1 cellular context compared by ENCODE assay signal in genomic region chr5:140175367-140176027, GRCh38.
TF ChIP-seq lines count a peak whose summit lies in the region.

No MANE protein-coding gene starts in this region.

TF ChIP-seq in K562, 482 proteins besides CTCF, POLR2A, EP300 and RAD21 (continued from another document and continues in another):
- TF ChIP-seq, protein P1, sequence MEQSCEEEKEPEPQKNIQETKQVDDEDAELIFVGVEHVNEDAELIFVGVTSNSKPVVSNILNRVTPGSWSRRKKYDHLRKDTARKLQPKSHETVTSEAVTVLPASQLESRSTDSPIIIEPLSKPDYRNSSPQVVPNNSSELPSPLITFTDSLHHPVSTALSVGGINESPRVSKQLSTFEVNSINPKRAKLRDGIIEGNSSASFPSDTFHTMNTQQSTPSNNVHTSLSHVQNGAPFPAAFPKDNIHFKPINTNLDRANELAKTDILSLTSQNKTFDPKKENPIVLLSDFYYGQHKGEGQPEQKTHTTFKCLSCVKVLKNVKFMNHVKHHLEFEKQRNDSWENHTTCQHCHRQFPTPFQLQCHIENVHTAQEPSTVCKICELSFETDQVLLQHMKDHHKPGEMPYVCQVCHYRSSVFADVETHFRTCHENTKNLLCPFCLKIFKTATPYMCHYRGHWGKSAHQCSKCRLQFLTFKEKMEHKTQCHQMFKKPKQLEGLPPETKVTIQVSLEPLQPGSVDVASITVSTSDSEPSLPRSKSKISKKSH (CRISPR knock-in tag; IDR thresholded peaks at IDR 0.05): no peak
- TF ChIP-seq MAFK (IDR thresholded peaks at IDR 0.05; ENCODE audit: low read length) (no peak), THAP7 (CRISPR knock-in tag; IDR thresholded peaks at IDR 0.05) (no peak), HNRNPL (IDR thresholded peaks at IDR 0.05; ENCODE audit: low read depth, low read length) (0 out of 2 replicates have a peak, but pooled peaks have one; percentile 48), ZBED1 (IDR thresholded peaks at IDR 0.05) (no peak), TARDBP (IDR thresholded peaks at IDR 0.05) (no peak; the same call in 1 of the 2 replicates), SMARCA4 (IDR thresholded peaks at IDR 0.05) (peak; percentile 60), BDP1 (IDR thresholded peaks at IDR 0.05; ENCODE audit: insufficient read depth, insufficient read length) (no peak), NONO (IDR thresholded peaks at IDR 0.05; ENCODE audit: low read depth in 2 of 2, low read length in 1 of 2) (0 out of 4 replicates have a peak, but pooled peaks of 1 of the 2 experiments have one; percentile 17), NR2C2 (CRISPR knock-in tag; IDR thresholded peaks at IDR 0.05) (no peak), NR2C2 (tag; IDR thresholded peaks at IDR 0.05) (peak; percentile 46; the same call in 1 of the 2 replicates), JUNB (CRISPR knock-in tag; conservative IDR thresholded peaks at IDR 0.05) (no peak), NELFE (IDR thresholded peaks at IDR 0.05; ENCODE audit: insufficient read depth, insufficient read length) (no peak), NKRF (IDR thresholded peaks at IDR 0.05; ENCODE audit: borderline replicate concordance) (peak; percentile 79), STAT5A (IDR thresholded peaks at IDR 0.05; ENCODE audit: borderline replicate concordance, low read length) (no peak), ZNF197 (CRISPR knock-in tag; IDR thresholded peaks at IDR 0.05; ENCODE audit: low read depth) (no peak), MAZ (CRISPR knock-in tag; conservative IDR thresholded peaks at IDR 0.05 in 1 of 2, IDR thresholded peaks at IDR 0.05 in 1 of 2) (peak; percentile 68 to 70), CSDE1 (IDR thresholded peaks at IDR 0.05) (no peak), ZNF184 (CRISPR knock-in tag; IDR thresholded peaks at IDR 0.05) (no peak), SMARCA5 (IDR thresholded peaks at IDR 0.05) (peak; percentile 77; the same call in 1 of the 2 replicates), ZBTB1 (CRISPR knock-in tag; IDR thresholded peaks at IDR 0.05; ENCODE audit: borderline replicate concordance, low read depth) (no peak; the same call in 1 of the 2 replicates), ATF1 (CRISPR knock-in tag; IDR thresholded peaks at IDR 0.05) (no peak), ATF1 (tag; IDR thresholded peaks at IDR 0.05) (peak; percentile 93; the same call in 1 of the 2 replicates), ZNF707 (CRISPR knock-in tag; conservative IDR thresholded peaks at IDR 0.05) (no peak), BHLHE40 (IDR thresholded peaks at IDR 0.05; ENCODE audit: low read length) (no peak; the same call in 1 of the 2 replicates), GATAD2B (IDR thresholded peaks at IDR 0.05; ENCODE audit: borderline replicate concordance) (no peak), PHF21A (IDR thresholded peaks at IDR 0.05; ENCODE audit: borderline replicate concordance, low read depth) (0 out of 2 replicates have a peak, but pooled peaks have one; percentile 9), ZBTB7A (IDR thresholded peaks at IDR 0.05; ENCODE audit: borderline replicate concordance, control insufficient read depth, low read depth, low read length) (peak; percentile 42), ARID2 (IDR thresholded peaks at IDR 0.05) (no peak), NR3C1 (CRISPR knock-in tag; IDR thresholded peaks at IDR 0.05) (no peak), PHB2 (IDR thresholded peaks at IDR 0.05; ENCODE audit: low read depth) (peak; percentile 45; the same call in 1 of the 2 replicates), E2F3 (CRISPR knock-in tag; IDR thresholded peaks at IDR 0.05) (no peak), KAT8 (IDR thresholded peaks at IDR 0.05; ENCODE audit: low read depth) (no peak), MCM3 (IDR thresholded peaks at IDR 0.05) (no peak), MYC (IDR thresholded peaks at IDR 0.05; ENCODE audit: low read depth, low read length) (0 out of 2 replicates have a peak, but pooled peaks have one; percentile 29), MYC (CRISPR knock-in tag; IDR thresholded peaks at IDR 0.05; ENCODE audit: borderline replicate concordance, low read depth) (0 out of 2 replicates have a peak, but pooled peaks have one; percentile 18), TAF7 (tag; IDR thresholded peaks at IDR 0.05) (no peak), ATF2 (CRISPR knock-in tag; IDR thresholded peaks at IDR 0.05) (0 out of 2 replicates have a peak, but pooled peaks have one; percentile 72), PTBP1 (IDR thresholded peaks at IDR 0.05; ENCODE audit: low read depth, low read length) (no peak), BCOR (IDR thresholded peaks at IDR 0.05) (0 out of 2 replicates have a peak, but pooled peaks have one; percentile 59), ELF1 (tag; IDR thresholded peaks at IDR 0.05) (peak; percentile 68; the same call in 1 of the 2 replicates), PTRF (tag; IDR thresholded peaks at IDR 0.05) (no peak), SFPQ (IDR thresholded peaks at IDR 0.05; ENCODE audit: low read depth, low read length) (no peak), THRAP3 (IDR thresholded peaks at IDR 0.05; ENCODE audit: borderline replicate concordance) (no peak), HMG20A (CRISPR knock-in tag; conservative IDR thresholded peaks at IDR 0.05) (no peak), ZNF75A (CRISPR knock-in tag; IDR thresholded peaks at IDR 0.05) (no peak), CHD2 (IDR thresholded peaks at IDR 0.05; ENCODE audit: low read depth, low read length) (0 out of 2 replicates have a peak, but pooled peaks have one; percentile 34), YBX1 (IDR thresholded peaks at IDR 0.05) (no peak), CBX3 (IDR thresholded peaks at IDR 0.05; ENCODE audit: borderline replicate concordance in 1 of 2, low read length in 2 of 2) (0 out of 3 replicates have a peak, but pooled peaks of 1 of the 2 experiments have one; percentile 16), ZNF165 (CRISPR knock-in tag; IDR thresholded peaks at IDR 0.05; ENCODE audit: borderline replicate concordance) (no peak), GABPB1 (CRISPR knock-in tag; IDR thresholded peaks at IDR 0.05) (peak; percentile 42), HSF4 (CRISPR knock-in tag; IDR thresholded peaks at IDR 0.05; ENCODE audit: borderline replicate concordance) (no peak), RBM15 (IDR thresholded peaks at IDR 0.05; ENCODE audit: insufficient read depth, low read length) (no peak), ZBTB33 (CRISPR knock-in tag; IDR thresholded peaks at IDR 0.05) (peak; percentile 23; the same call in 1 of the 2 replicates), ZNF121 (CRISPR knock-in tag; conservative IDR thresholded peaks at IDR 0.05) (no peak), PCBP1 (IDR thresholded peaks at IDR 0.05; ENCODE audit: low read depth, low read length, poor library complexity, severe bottlenecking) (peak; percentile 75), ZC3H8 (IDR thresholded peaks at IDR 0.05) (no peak), IRF1 (CRISPR knock-in tag; IDR thresholded peaks at IDR 0.05; ENCODE audit: borderline replicate concordance) (no peak), BCL6 (CRISPR knock-in tag; IDR thresholded peaks at IDR 0.05) (no peak), CBX5 (IDR thresholded peaks at IDR 0.05; ENCODE audit: borderline replicate concordance, low read depth) (no peak)
- TF ChIP-seq, protein P2, sequence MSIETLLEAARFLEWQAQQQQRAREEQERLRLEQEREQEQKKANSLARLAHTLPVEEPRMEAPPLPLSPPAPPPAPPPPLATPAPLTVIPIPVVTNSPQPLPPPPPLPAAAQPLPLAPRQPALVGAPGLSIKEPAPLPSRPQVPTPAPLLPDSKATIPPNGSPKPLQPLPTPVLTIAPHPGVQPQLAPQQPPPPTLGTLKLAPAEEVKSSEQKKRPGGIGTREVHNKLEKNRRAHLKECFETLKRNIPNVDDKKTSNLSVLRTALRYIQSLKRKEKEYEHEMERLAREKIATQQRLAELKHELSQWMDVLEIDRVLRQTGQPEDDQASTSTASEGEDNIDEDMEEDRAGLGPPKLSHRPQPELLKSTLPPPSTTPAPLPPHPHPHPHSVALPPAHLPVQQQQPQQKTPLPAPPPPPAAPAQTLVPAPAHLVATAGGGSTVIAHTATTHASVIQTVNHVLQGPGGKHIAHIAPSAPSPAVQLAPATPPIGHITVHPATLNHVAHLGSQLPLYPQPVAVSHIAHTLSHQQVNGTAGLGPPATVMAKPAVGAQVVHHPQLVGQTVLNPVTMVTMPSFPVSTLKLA (conservative IDR thresholded peaks at IDR 0.05): no peak; a peak in 2 of 4 replicates
- TF ChIP-seq, protein P3, sequence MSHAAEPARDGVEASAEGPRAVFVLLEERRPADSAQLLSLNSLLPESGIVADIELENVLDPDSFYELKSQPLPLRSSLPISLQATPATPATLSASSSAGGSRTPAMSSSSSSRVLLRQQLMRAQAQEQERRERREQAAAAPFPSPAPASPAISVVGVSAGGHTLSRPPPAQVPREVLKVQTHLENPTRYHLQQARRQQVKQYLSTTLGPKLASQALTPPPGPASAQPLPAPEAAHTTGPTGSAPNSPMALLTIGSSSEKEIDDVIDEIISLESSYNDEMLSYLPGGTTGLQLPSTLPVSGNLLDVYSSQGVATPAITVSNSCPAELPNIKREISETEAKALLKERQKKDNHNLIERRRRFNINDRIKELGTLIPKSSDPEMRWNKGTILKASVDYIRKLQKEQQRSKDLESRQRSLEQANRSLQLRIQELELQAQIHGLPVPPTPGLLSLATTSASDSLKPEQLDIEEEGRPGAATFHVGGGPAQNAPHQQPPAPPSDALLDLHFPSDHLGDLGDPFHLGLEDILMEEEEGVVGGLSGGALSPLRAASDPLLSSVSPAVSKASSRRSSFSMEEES (CRISPR knock-in tag; IDR thresholded peaks at IDR 0.05): no peak
